Comparison of ENCODE assay signal across 8 cellular contexts in the genomic region with DNA sequence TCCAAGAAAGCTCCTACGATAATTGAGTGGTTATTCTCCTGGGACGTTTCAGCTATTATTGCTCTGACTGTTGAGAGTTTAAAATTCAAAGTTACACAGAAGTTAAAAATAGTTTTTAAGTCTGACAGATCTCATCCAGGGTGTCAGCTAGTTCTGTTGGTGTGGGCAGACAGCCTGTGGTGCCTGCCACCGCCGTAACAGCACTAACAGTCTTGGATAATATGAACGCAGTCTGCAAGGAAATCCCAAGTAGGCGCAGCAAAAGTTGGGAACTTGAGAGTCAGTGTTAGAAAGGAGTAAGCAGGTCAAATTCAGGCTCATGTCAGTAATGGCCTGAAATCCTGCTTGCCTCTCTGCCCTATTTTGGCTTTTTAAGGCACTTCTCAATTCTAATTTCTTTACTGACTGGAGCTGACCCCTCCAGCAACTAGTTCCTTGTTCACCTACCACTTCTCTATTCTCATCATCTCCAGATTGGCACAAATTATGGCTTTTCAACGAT. TPM values are rescaled to one million over a fixed set of nuclear protein-coding genes. Genes with fewer than 3 reads are reported as not detected.
DNase-seq lines count a peak whose midpoint lies in the region; ATAC-seq lines count a peak whose summit lies in the region.

No MANE protein-coding gene starts in this region.

- ATAC-seq in GM21423 (IDR thresholded peaks at IDR 0.05; ENCODE audit: unreplicated experiment) = no peak

- intact Hi-C loops in posterior vena cava (cut with DNase I) = loop anchor here in 1 of 2 donors (10.0 kb wide), 1 partner anchor 151 kb away; the partner anchor contains the start of gene RIOX2

- DNase-seq in DMS 273 treated with DMSO at 0.1 percent for 48 hours (lab: John Stamatoyannopoulos, UW) = peak; percentile 42
- DNase-seq in RPMI7951 (ENCODE audit: low read depth) = peak; percentile 26
- DNase-seq in fibroblast of peridontal ligament (ENCODE audit: extremely low read depth) = peak; percentile 34
- peak; percentile 69 for DNase-seq in putamen (ENCODE audit: low spot score)
- DNase-seq in GM03348 (ENCODE audit: low spot score) = no peak
- DNase-seq in posterior vena cava (ENCODE audit: low spot score) = no peak
- no peak for DNase-seq in NCI-H1092 treated with DMSO at 0.1 percent for 48 hours (lab: John Stamatoyannopoulos, UW)

RNA-seq across cellular contexts. Expression of gene CRYBG3, which starts 1.7 kb away (rescaled TPM):
- total RNA-seq in RPMI7951 (2014; rRNA removed; shearing (Covaris generic)) = 14.7 and 16.7 TPM in 2 replicates
- total RNA-seq in posterior vena cava = 10 to 100 TPM; 21.6 to 21.8 TPM

RNA-seq across cellular contexts. Expression of gene ARL6, which starts 59.0 kb away (rescaled TPM):
- total RNA-seq in RPMI7951 (2014; rRNA removed; shearing (Covaris generic)) = 15.2 and 17.2 TPM in 2 replicates
- 1 to 10 TPM; 7.7 to 8.4 TPM for total RNA-seq in posterior vena cava

Comparison
In these comparisons a context has a peak if more than half of its experiments do, and no peak if none do; other contexts are left out.
1. DNase-seq: peak in DMS 273 treated with DMSO at 0.1 percent for 48 hours (single experiment), RPMI7951 (single experiment), fibroblast of peridontal ligament (single experiment) and putamen (single experiment); none in GM03348 (single experiment), posterior vena cava (single experiment) and NCI-H1092 treated with DMSO at 0.1 percent for 48 hours (single experiment).